ENCODE assay signal across 17 cellular contexts in genomic region chr2:162473-163135, GRCh38.
"Had no signal": no experiment of that assay in that cellular context is flagged by ENCODE, and none has a peak within 500 bp of the region (broad histone marks: within the 10 kb centered on the region; RNA-seq: fewer than 3 reads in every experiment).

No MANE protein-coding gene starts in this region.

- H3K4me2 ChIP-seq: neural progenitor cell had no signal

- H3K9me3 Mint-ChIP-seq: activated CD4-positive, alpha-beta memory T cell treated with anti-CD3 and anti-CD28 coated beads for 36 hours; activated naive CD4-positive, alpha-beta T cell treated with anti-CD3 and anti-CD28 coated beads, Interleukin-2, amount 50 U/mL, for 72 hours; activated T-cell treated with anti-CD3 and anti-CD28 coated beads, Interleukin-2, amount 50 U/mL, for 24 hours; neural progenitor cell had no signal

- H3K9me3 ChIP-seq: esophagus squamous epithelium, ovary, spleen, thoracic aorta, vagina had no signal

- H3K27ac ChIP-seq: esophagus squamous epithelium, neural progenitor cell, ovary, spleen, thoracic aorta, vagina, WERI-Rb-1 had no signal

- H3K36me3 ChIP-seq: esophagus squamous epithelium, neural progenitor cell, ovary, spleen, thoracic aorta, vagina, WERI-Rb-1 had no signal

- H3K27ac Mint-ChIP-seq: activated CD4-positive, alpha-beta memory T cell treated with anti-CD3 and anti-CD28 coated beads for 36 hours; activated CD4-positive, alpha-beta T cell treated with anti-CD3 and anti-CD28 coated beads for 36 hours; activated CD8-positive, alpha-beta memory T cell treated with anti-CD3 and anti-CD28 coated beads, Interleukin-2, amount 10 ng/mL, durations not matched to agents 7 days and 5 days; activated naive CD4-positive, alpha-beta T cell treated with anti-CD3 and anti-CD28 coated beads, Interleukin-2, amount 50 U/mL, for 72 hours; activated T-cell treated with anti-CD3 and anti-CD28 coated beads, Interleukin-2, amount 50 U/mL, for 24 hours; neural progenitor cell; T-helper 17 cell had no signal

- H3K27me3 ChIP-seq: neural progenitor cell, ovary, vagina had no signal

- H3K4me1 ChIP-seq: esophagus squamous epithelium, neural progenitor cell, spleen, vagina had no signal

- H2AFZ ChIP-seq: neural progenitor cell had no signal

- ATAC-seq: activated CD4-positive, alpha-beta T cell treated with anti-CD3 and anti-CD28 coated beads for 36 hours; activated CD8-positive, alpha-beta memory T cell treated with anti-CD3 and anti-CD28 coated beads, Interleukin-2, amount 10 ng/mL, durations not matched to agents 7 days and 5 days; activated naive CD4-positive, alpha-beta T cell treated with anti-CD3 and anti-CD28 coated beads, Interleukin-2, amount 50 U/mL, for 72 hours; sciatic nerve; T-helper 17 cell had no signal

- H3K9ac ChIP-seq: neural progenitor cell had no signal

- H3K4me3 Mint-ChIP-seq: activated CD4-positive, alpha-beta memory T cell treated with anti-CD3 and anti-CD28 coated beads for 36 hours; activated CD4-positive, alpha-beta T cell treated with anti-CD3 and anti-CD28 coated beads for 36 hours; activated CD8-positive, alpha-beta memory T cell treated with anti-CD3 and anti-CD28 coated beads, Interleukin-2, amount 10 ng/mL, durations not matched to agents 7 days and 5 days; activated T-cell treated with anti-CD3 and anti-CD28 coated beads, Interleukin-2, amount 50 U/mL, for 24 hours; neural progenitor cell; T-helper 17 cell had no signal

- DNase-seq: activated CD4-positive, alpha-beta memory T cell treated with anti-CD3 and anti-CD28 coated beads for 36 hours; activated CD4-positive, alpha-beta T cell treated with anti-CD3 and anti-CD28 coated beads for 36 hours; activated CD8-positive, alpha-beta memory T cell treated with anti-CD3 and anti-CD28 coated beads, Interleukin-2, amount 10 ng/mL, durations not matched to agents 7 days and 5 days; activated effector memory CD4-positive, alpha-beta T cell treated with Interleukin-2 at 50 U/mL for 16 hours; activated T-cell treated with anti-CD3 and anti-CD28 coated beads, Interleukin-2, amount 50 U/mL, for 24 hours; esophagus squamous epithelium; hypothalamus; ovary; spleen; stimulated activated CD4-positive, alpha-beta T cell treated with anti-CD3 and anti-CD28 coated beads, Interleukin-1b, Interleukin-23, amount 100 ng/mL, for 48 hours; T-helper 17 cell; WERI-Rb-1 had no signal

- H3K4me3 ChIP-seq: esophagus squamous epithelium, neural progenitor cell, ovary, spleen, thoracic aorta, vagina had no signal

- H3K36me3 Mint-ChIP-seq: activated CD4-positive, alpha-beta memory T cell treated with anti-CD3 and anti-CD28 coated beads for 36 hours; activated naive CD4-positive, alpha-beta T cell treated with anti-CD3 and anti-CD28 coated beads, Interleukin-2, amount 50 U/mL, for 72 hours; neural progenitor cell had no signal
